Comparison of ENCODE assay signal across 15 cellular contexts in genomic region chr6:36364061-36364635, GRCh38. TPM values are rescaled to one million over a fixed set of nuclear protein-coding genes. Genes with fewer than 3 reads are reported as not detected.
"Had no signal": no experiment of that assay in that cellular context is flagged by ENCODE, and none has a peak within 500 bp of the region (broad histone marks: within the 10 kb centered on the region; RNA-seq: fewer than 3 reads in every experiment).

No MANE protein-coding gene starts in this region.

RNA-seq across cellular contexts. Expression of gene BNIP5, which starts 27.5 kb away (rescaled TPM):
- total RNA-seq: activated CD4-positive, alpha-beta memory T cell treated with anti-CD3 and anti-CD28 coated beads for 36 hours; activated CD4-positive, alpha-beta T cell treated with anti-CD3 and anti-CD28 coated beads, Interleukin-2, amount 10 ng/mL, durations not matched to agents 24 days and 14 days; activated CD8-positive, alpha-beta memory T cell treated with anti-CD3 and anti-CD28 coated beads for 36 hours; activated CD8-positive, alpha-beta T cell treated with anti-CD3 and anti-CD28 coated beads for 36 hours; activated naive CD4-positive, alpha-beta T cell treated with anti-CD3 and anti-CD28 coated beads for 36 hours; activated naive CD4-positive, alpha-beta T cell treated with anti-CD3 and anti-CD28 coated beads, Interleukin-2, amount 50 U/mL, for 72 hours; activated naive CD8-positive, alpha-beta T cell treated with anti-CD3 and anti-CD28 coated beads for 36 hours; activated T-cell treated with anti-CD3 and anti-CD28 coated beads, Interleukin-2, amount 50 U/mL, for 4 hours; activated T-cell treated with anti-CD3 and anti-CD28 coated beads, Interleukin-2, amount 50 U/mL, for 72 hours; activated T-helper 1 cell treated with anti-CD3 and anti-CD28 coated beads, Interleukin-12 subunit alpha, Interleukin-12 subunit beta, Interleukin-2, Interleukin-4 antibody, amounts not matched to agents 30 ng/mL and 10 ng/mL and 1 ng/mL, durations not matched to agents 14 hours and 24 hours and 36 hours; activated T-helper 17 cell treated with anti-CD3 and anti-CD28 coated beads, Interleukin-2, amount 50 U/mL, for 72 hours; adrenal gland; aorta; astrocyte; cardiac septum had no signal
